Comparison of ENCODE assay signal across 9 cellular contexts in genomic region chr12:52815676-52816075, GRCh38. TPM values are rescaled to one million over a fixed set of nuclear protein-coding genes. Genes with fewer than 3 reads are reported as not detected.
"Had no signal": no experiment of that assay in that cellular context is flagged by ENCODE, and none has a peak within 500 bp of the region (broad histone marks: within the 10 kb centered on the region; RNA-seq: fewer than 3 reads in every experiment).

No MANE protein-coding gene starts in this region.

- H2AFZ ChIP-seq: GM23248 had no signal

- FAIRE-seq: HTR-8/SVneo had no signal

- H3K9ac ChIP-seq: GM23248 had no signal

- H3K4me3 ChIP-seq: GM23248 had no signal

- H3K27ac ChIP-seq: GM23248 had no signal

- DNase-seq: GM23248, GOT3, H9, HCEC 1CT, KBM-7 had no signal

RNA-seq across cellular contexts. Expression of gene KRT4, which starts 1.8 kb away (rescaled TPM):
- total RNA-seq: H4, H9, HT-29 had no signal
- polyA plus RNA-seq: GM23248, IgD-negative memory B cell had no signal

RNA-seq across cellular contexts. Expression of gene KRT79, which starts 18.4 kb away (rescaled TPM):
- total RNA-seq: GM23248, H4, H9, HT-29 had no signal
- polyA plus RNA-seq: IgD-negative memory B cell had no signal

RNA-seq across cellular contexts. Expression of gene KRT3, which starts 19.8 kb away (rescaled TPM):
- total RNA-seq: GM23248, H4, H9, HT-29 had no signal
- polyA plus RNA-seq: GM23248, IgD-negative memory B cell had no signal

RNA-seq across cellular contexts. Expression of gene KRT78, which starts 33.1 kb away (rescaled TPM):
- total RNA-seq: GM23248, H4, H9, HT-29 had no signal
- polyA plus RNA-seq: GM23248, IgD-negative memory B cell had no signal

RNA-seq across cellular contexts. Expression of gene KRT76, which starts 38.5 kb away (rescaled TPM):
- total RNA-seq: GM23248, H4, H9, HT-29 had no signal
- polyA plus RNA-seq: GM23248, IgD-negative memory B cell had no signal
